Comparison of ENCODE assay signal across 16 cellular contexts in genomic region chr2:99386011-99386410, GRCh38.
"Had no signal": no experiment of that assay in that cellular context is flagged by ENCODE, and none has a peak within 500 bp of the region (broad histone marks: within the 10 kb centered on the region; RNA-seq: fewer than 3 reads in every experiment).

No MANE protein-coding gene starts in this region.

- ATAC-seq: gastrocnemius medialis, left lobe of liver had no signal

- H3K9me3 ChIP-seq: breast epithelium, gastrocnemius medialis, suprapubic skin had no signal

- DNase-seq: activated CD4-positive, alpha-beta T cell treated with anti-CD3 and anti-CD28 coated beads for 4 hours; activated effector memory CD4-positive, alpha-beta T cell treated with Interleukin-2 at 50 U/mL for 16 hours; activated naive CD4-positive, alpha-beta T cell treated with anti-CD3 and anti-CD28 coated beads, Interleukin-2, amount 50 U/mL, for 16 hours; amniotic stem cell; gastrocnemius medialis; heart right ventricle; naive B cell; retina; stimulated activated CD4-positive, alpha-beta T cell treated with anti-CD3 and anti-CD28 coated beads, Interleukin-15, amount 100 ng/mL, for 24 hours; stimulated activated CD4-positive, alpha-beta T cell treated with anti-CD3 and anti-CD28 coated beads, Interleukin-4, amount 100 ng/mL, for 24 hours; stimulated activated naive CD4-positive, alpha-beta T cell treated with Interleukin-2 at 50 U/mL for 16 hours; T-helper 2 cell; trophoblast cell had no signal

- H3K27me3 ChIP-seq: breast epithelium, gastrocnemius medialis, heart right ventricle, suprapubic skin had no signal

- H3K27me3 Mint-ChIP-seq: naive B cell had no signal

- H3K4me1 ChIP-seq: breast epithelium, suprapubic skin had no signal

- H3K4me3 ChIP-seq: breast epithelium, gastrocnemius medialis, heart right ventricle, suprapubic skin had no signal

- H3K4me3 Mint-ChIP-seq: naive B cell had no signal

- H3K9me3 Mint-ChIP-seq: naive B cell had no signal

- H3K27ac ChIP-seq: breast epithelium, gastrocnemius medialis, heart right ventricle, suprapubic skin had no signal
